8 cellular contexts compared by ENCODE assay signal in genomic region chr1:84143796-84144565, GRCh38. TPM values are rescaled to one million over a fixed set of nuclear protein-coding genes. Genes with fewer than 3 reads are reported as not detected.
DNase-seq lines count a peak whose midpoint lies in the region; ATAC-seq, FAIRE-seq and TF ChIP-seq lines count a peak whose summit lies in the region.

TSS of gene PRKACB (plus strand) at chr1:84144271. CDS start at chr1:84144362, 91 bp downstream.

- H3K9me3 ChIP-seq in small intestine (ENCODE audit: control insufficient read depth, low read depth), result no peaks in the 10 kb centered on the region
- peaks cover 0 to 4% (median 0%) of the 10 kb centered on the region in 3 donors for H3K9me3 ChIP-seq in tibial artery

- peak within 1 kb of the TSS; percentile 82 for H3K4me3 Mint-ChIP-seq in activated T-helper 17 cell treated with anti-CD3 and anti-CD28 coated beads, Interleukin-2, amount 50 U/mL, for 72 hours

- peak within 1 kb of the TSS; percentile 41 to 70 for H3K27ac ChIP-seq in small intestine (ENCODE audit: low read depth in 1 of 2, low read length in 1 of 2)
- H3K27ac ChIP-seq in tibial artery, result no peak within 1 kb of the TSS

- H3K36me3 ChIP-seq in small intestine (ENCODE audit: control insufficient read depth in 2 of 2, insufficient read depth in 2 of 2, low read length in 2 of 2) (no peaks in the 10 kb centered on the region), tibial artery (no peaks in the 10 kb centered on the region)

- H3K27me3 Mint-ChIP-seq in activated T-helper 17 cell treated with anti-CD3 and anti-CD28 coated beads, Interleukin-2, amount 50 U/mL, for 72 hours, result no peaks in the 10 kb centered on the region

- H3K36me3 Mint-ChIP-seq in activated T-helper 17 cell treated with anti-CD3 and anti-CD28 coated beads, Interleukin-2, amount 50 U/mL, for 72 hours (ENCODE audit: low read depth), result peaks cover 5% of the 10 kb centered on the region

- peak; percentile 92 for ATAC-seq in GM21528 (IDR thresholded peaks at IDR 0.05; ENCODE audit: low FRiP score, unreplicated experiment)
- ATAC-seq in activated T-helper 17 cell treated with anti-CD3 and anti-CD28 coated beads, Interleukin-2, amount 50 U/mL, for 72 hours (replicated peaks), result peak; percentile 89

- in situ Hi-C loops in KBM-7 (cut with MboI; ENCODE audit: low pct_unique_long_range_greater_than_20kb, low sequenced_read_pairs), result loop anchor here (25.0 kb wide), 4 partner anchors 168 to 618 kb away; partner anchors contain the start of gene SAMD13

- peak; percentile 90 for FAIRE-seq in small intestine (lab: Jason Lieb, UNC)

- peak; percentile 14 for DNase-seq in GM03348 (ENCODE audit: low spot score)
- peak; percentile 84 for DNase-seq in KBM-7
- DNase-seq in cardiac septum (ENCODE audit: low spot score), result no peak
- DNase-seq in small intestine, result peak; percentile 54
- DNase-seq in tibial artery, result no peak
- no peak for DNase-seq in stimulated activated CD4-positive, alpha-beta T cell treated with anti-CD3 and anti-CD28 coated beads, Interleukin-4, amount 100 ng/mL, for 24 hours

- peaks cover 19% of the 10 kb centered on the region for H3K4me1 Mint-ChIP-seq in activated T-helper 17 cell treated with anti-CD3 and anti-CD28 coated beads, Interleukin-2, amount 50 U/mL, for 72 hours

- H3K27ac Mint-ChIP-seq in activated T-helper 17 cell treated with anti-CD3 and anti-CD28 coated beads, Interleukin-2, amount 50 U/mL, for 72 hours, result peak within 1 kb of the TSS; percentile 92

- H3K4me3 ChIP-seq in small intestine (ENCODE audit: low read depth in 1 of 2, low read length in 2 of 2), result peak within 1 kb of the TSS; percentile 23 to 29
- no peak within 1 kb of the TSS for H3K4me3 ChIP-seq in tibial artery

- 56 to 65% (median 58%) methylated on average over 2 of the region's 2 CpGs for WGBS in small intestine, 3 donors

- no peak for TF ChIP-seq CTCF in tibial artery (IDR thresholded peaks at IDR 0.05)

- H3K4me1 ChIP-seq in small intestine (ENCODE audit: control insufficient read depth in 2 of 2, insufficient read depth in 1 of 2, low read depth in 1 of 2, low read length in 1 of 2), result peaks cover 0 to 2% of the 10 kb centered on the region in 2 donors
- no peaks in the 10 kb centered on the region for H3K4me1 ChIP-seq in tibial artery

- H3K27me3 ChIP-seq in small intestine (ENCODE audit: control insufficient read depth in 2 of 2, insufficient read depth in 2 of 2, low read length in 2 of 2), result no peaks in the 10 kb centered on the region
- no peaks in the 10 kb centered on the region for H3K27me3 ChIP-seq in tibial artery

- H3K9me3 Mint-ChIP-seq in activated T-helper 17 cell treated with anti-CD3 and anti-CD28 coated beads, Interleukin-2, amount 50 U/mL, for 72 hours, result no peaks in the 10 kb centered on the region

- intact Hi-C loops in cardiac septum (cut with DNase I) (loop anchor here (5.0 to 10.0 kb wide), 3 partner anchors 288 to 611 kb away; no protein-coding TSS in a partner anchor), tibial artery (cut with DNase I; ENCODE audit: low total_unique reads) (loop anchor here (10.0 kb wide), 1 partner anchor 461 kb away; no protein-coding TSS in a partner anchor)

RNA-seq across cellular contexts. Expression of gene PRKACB, which starts in this region (rescaled TPM):
- total RNA-seq in activated T-helper 17 cell treated with anti-CD3 and anti-CD28 coated beads, Interleukin-2, amount 50 U/mL, for 72 hours, result 10 to 100 TPM; 16.3 to 26.2 TPM
- 41.8 TPM for total RNA-seq in cardiac septum
- 1 to 10 TPM; 1.8 to 9.2 (median 5.4) TPM for polyA plus RNA-seq in small intestine

Comparison
In these comparisons a context has a peak if more than half of its experiments do, and no peak if none do; other contexts are left out.
1. DNase-seq: peak in GM03348 (single experiment), KBM-7 (single experiment) and small intestine (single experiment); none in cardiac septum (single experiment), tibial artery (0 of 2) and stimulated activated CD4-positive, alpha-beta T cell treated with anti-CD3 and anti-CD28 coated beads, Interleukin-4, amount 100 ng/mL, for 24 hours (single experiment).
2. H3K27ac ChIP-seq: peak in small intestine (2 of 2); none in tibial artery (0 of 2).
3. H3K4me3 ChIP-seq: peak in small intestine (2 of 2); none in tibial artery (0 of 2).